Comparison of ENCODE assay signal across 28 cellular contexts in the genomic region with DNA sequence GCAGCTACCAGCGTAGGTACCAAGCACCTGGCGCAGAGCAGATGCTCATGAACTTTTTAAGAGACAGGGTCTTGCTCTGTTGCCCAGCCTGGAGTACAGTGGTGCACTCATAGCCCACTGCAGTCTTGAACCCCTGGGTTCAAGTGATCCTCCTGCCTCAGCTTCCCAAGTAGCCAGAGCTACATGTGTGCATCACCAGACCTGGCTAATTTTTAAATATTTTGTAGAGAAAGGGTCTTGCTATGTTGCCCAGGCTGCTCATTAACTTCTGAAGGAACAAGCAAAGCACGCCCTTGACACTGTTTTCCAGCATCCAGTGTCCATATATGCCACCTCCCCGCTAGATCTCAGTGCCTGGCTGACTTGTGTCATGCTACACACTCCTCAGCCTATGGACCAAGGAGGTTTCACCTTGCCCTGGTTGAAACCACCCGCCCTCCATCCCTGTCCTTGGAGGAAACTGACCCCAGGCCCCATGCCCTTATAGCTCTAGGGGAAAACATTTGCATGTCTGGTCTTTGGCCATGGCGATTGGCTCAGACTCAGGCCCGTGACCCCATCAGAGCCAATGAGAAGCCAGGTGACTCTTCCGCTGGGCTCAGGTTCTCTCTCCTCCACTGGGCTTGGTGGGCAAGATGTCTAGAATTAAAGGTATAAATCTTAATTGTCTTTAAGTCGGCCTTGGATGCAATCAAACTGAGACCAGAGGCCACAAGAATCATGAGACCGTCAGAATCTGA. TPM values are rescaled to one million over a fixed set of nuclear protein-coding genes. Genes with fewer than 3 reads are reported as not detected.
"Had no signal": no experiment of that assay in that cellular context is flagged by ENCODE, and none has a peak within 500 bp of the region (broad histone marks: within the 10 kb centered on the region; RNA-seq: fewer than 3 reads in every experiment).

No MANE protein-coding gene starts in this region.

- H3K36me3 Mint-ChIP-seq: activated naive CD4-positive, alpha-beta T cell treated with anti-CD3 and anti-CD28 coated beads, Interleukin-2, amount 50 U/mL, for 72 hours; naive B cell; neural progenitor cell had no signal

- H3K4me2 ChIP-seq: neural progenitor cell had no signal

- H3K27ac ChIP-seq: ascending aorta, brain microvascular endothelial cell, neural progenitor cell, prostate gland, suprapubic skin, uterus, WERI-Rb-1 had no signal

- ATAC-seq: activated CD8-positive, alpha-beta T cell treated with anti-CD3 and anti-CD28 coated beads, Interleukin-2, amount 10 ng/mL, durations not matched to agents 7 days and 5 days; activated naive CD4-positive, alpha-beta T cell treated with anti-CD3 and anti-CD28 coated beads, Interleukin-2, amount 50 U/mL, for 72 hours; activated T-helper 17 cell treated with anti-CD3 and anti-CD28 coated beads, Interleukin-2, amount 50 U/mL, for 72 hours; left colon; stimulated activated memory B cell treated with anti-CD40 and anti-IgM and Interleukin-4, amounts not matched to agents 10 μg/mL and 1 μg/mL and 100 μg/mL, for 72 hours had no signal

- H3K9ac ChIP-seq: neural progenitor cell had no signal

- H3K36me3 ChIP-seq: ascending aorta, brain microvascular endothelial cell, neural progenitor cell, prostate gland, suprapubic skin, transverse colon, uterus, WERI-Rb-1 had no signal

- H2AFZ ChIP-seq: neural progenitor cell had no signal

- H3K4me1 Mint-ChIP-seq: naive B cell had no signal

- DNase-seq: activated CD4-positive, alpha-beta T cell treated with anti-CD3 and anti-CD28 coated beads for 1 hour; activated CD4-positive, alpha-beta T cell treated with anti-CD3 and anti-CD28 coated beads, Interleukin-2, amount 50 U/mL, for 1 hour; activated CD8-positive, alpha-beta T cell treated with anti-CD3 and anti-CD28 coated beads, Interleukin-2, amount 10 ng/mL, durations not matched to agents 7 days and 5 days; activated T-cell treated with anti-CD3 and anti-CD28 coated beads, Interleukin-2, amount 50 U/mL, for 1 hour; brain microvascular endothelial cell; effector memory CD4-positive, alpha-beta T cell; foreskin melanocyte; islet precursor cell; left colon; naive B cell; small intestine; stimulated activated CD4-positive, alpha-beta T cell treated with anti-CD3 and anti-CD28 coated beads, Interleukin-2, amount 100 ng/mL, for 24 hours; stomach; transverse colon; uterus; WERI-Rb-1 had no signal

- FAIRE-seq: colon, small intestine, TTC549 had no signal

- H3K27me3 Mint-ChIP-seq: activated T-helper 17 cell treated with anti-CD3 and anti-CD28 coated beads, Interleukin-2, amount 50 U/mL, for 72 hours; central memory CD8-positive, alpha-beta T cell; naive B cell; stimulated activated memory B cell treated with anti-CD40 and anti-IgM and Interleukin-4, amounts not matched to agents 10 μg/mL and 1 μg/mL and 100 μg/mL, for 72 hours had no signal

- H3K27me3 ChIP-seq: ascending aorta, brain microvascular endothelial cell, neural progenitor cell, stomach, transverse colon, uterus had no signal

- H3K9me3 Mint-ChIP-seq: activated naive CD4-positive, alpha-beta T cell treated with anti-CD3 and anti-CD28 coated beads, Interleukin-2, amount 50 U/mL, for 72 hours; activated T-helper 17 cell treated with anti-CD3 and anti-CD28 coated beads, Interleukin-2, amount 50 U/mL, for 72 hours; central memory CD8-positive, alpha-beta T cell; naive B cell; neural progenitor cell; stimulated activated memory B cell treated with anti-CD40 and anti-IgM and Interleukin-4, amounts not matched to agents 10 μg/mL and 1 μg/mL and 100 μg/mL, for 72 hours had no signal

- H3K27ac Mint-ChIP-seq: activated naive CD4-positive, alpha-beta T cell treated with anti-CD3 and anti-CD28 coated beads, Interleukin-2, amount 50 U/mL, for 72 hours; activated T-helper 17 cell treated with anti-CD3 and anti-CD28 coated beads, Interleukin-2, amount 50 U/mL, for 72 hours; naive B cell; neural progenitor cell; stimulated activated memory B cell treated with anti-CD40 and anti-IgM and Interleukin-4, amounts not matched to agents 10 μg/mL and 1 μg/mL and 100 μg/mL, for 72 hours had no signal

- H3K4me3 ChIP-seq: ascending aorta, lung, neural progenitor cell, prostate gland, stomach, suprapubic skin, transverse colon, uterus had no signal

- H3K9me3 ChIP-seq: ascending aorta, prostate gland, stomach, suprapubic skin, transverse colon, uterus had no signal

- H3K4me3 Mint-ChIP-seq: activated CD8-positive, alpha-beta T cell treated with anti-CD3 and anti-CD28 coated beads, Interleukin-2, amount 10 ng/mL, durations not matched to agents 7 days and 5 days; activated T-helper 17 cell treated with anti-CD3 and anti-CD28 coated beads, Interleukin-2, amount 50 U/mL, for 72 hours; central memory CD8-positive, alpha-beta T cell; naive B cell; neural progenitor cell; stimulated activated memory B cell treated with anti-CD40 and anti-IgM and Interleukin-4, amounts not matched to agents 10 μg/mL and 1 μg/mL and 100 μg/mL, for 72 hours had no signal

- H3K4me1 ChIP-seq: ascending aorta, neural progenitor cell, prostate gland, suprapubic skin, transverse colon, uterus had no signal

RNA-seq across cellular contexts. Expression of gene TESC, which starts 26.3 kb away (rescaled TPM):
- total RNA-seq: osteocyte had no signal
